Comparison of ENCODE assay signal across 9 cellular contexts in the genomic region with DNA sequence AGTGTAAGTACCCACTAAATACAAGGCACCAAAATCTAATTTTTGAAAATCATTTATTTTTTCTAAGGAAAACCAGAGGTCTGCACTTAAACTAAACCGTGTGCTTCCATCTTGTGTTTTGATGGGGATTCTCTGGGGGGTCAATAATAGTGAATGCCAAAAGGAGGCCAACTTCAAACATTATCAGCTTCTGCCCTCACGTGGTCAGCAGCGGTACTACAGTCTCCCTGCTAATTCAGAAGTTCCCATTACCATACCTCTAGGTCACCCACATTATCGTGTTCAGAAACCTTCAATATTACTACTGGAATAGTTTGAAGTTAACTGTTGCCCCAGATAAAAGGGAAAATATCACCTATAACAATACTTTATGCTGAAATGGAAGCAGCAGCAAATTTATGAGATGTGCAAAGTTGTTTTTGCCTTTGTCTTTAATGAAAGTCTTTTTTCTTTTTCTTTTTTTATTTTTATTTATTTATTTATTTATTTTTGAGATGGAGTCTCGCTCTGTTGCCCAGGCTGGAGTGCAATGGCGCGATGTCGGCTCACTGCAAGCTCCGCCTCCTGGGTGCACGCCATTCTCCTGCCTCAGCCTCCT. TPM values are rescaled to one million over a fixed set of nuclear protein-coding genes. Genes with fewer than 3 reads are reported as not detected.
A peak's percentile ranks its signal among the peaks of the same experiment; 100 is the strongest.
DNase-seq lines count a peak whose midpoint lies in the region; ATAC-seq and TF ChIP-seq lines count a peak whose summit lies in the region.
"Had no signal": no experiment of that assay in that cellular context is flagged by ENCODE, and none has a peak within 500 bp of the region (broad histone marks: within the 10 kb centered on the region; RNA-seq: fewer than 3 reads in every experiment).

No MANE protein-coding gene starts in this region.

- H3K27me3 Mint-ChIP-seq in activated T-cell treated with anti-CD3 and anti-CD28 coated beads, Interleukin-2, amount 50 U/mL, for 72 hours (ENCODE audit: low read depth) = peaks cover 13% of the 10 kb centered on the region

- H3K4me2 ChIP-seq in OCI-LY3 (ENCODE audit: low read length) (no peak overlapping the region), parathyroid adenoma (ENCODE audit: low read length) (no peak overlapping the region)

- no peak overlapping the region for H3K4me3 ChIP-seq in H7 (ENCODE audit: insufficient read depth, low read depth, low read length)
- H3K4me3 ChIP-seq in OCI-LY3 (ENCODE audit: low read length) = no peak overlapping the region
- no peak overlapping the region for H3K4me3 ChIP-seq in fibroblast of the aortic adventitia (ENCODE audit: low read depth, low read length)
- no peak overlapping the region for H3K4me3 ChIP-seq in parathyroid adenoma (ENCODE audit: low read depth, low read length)

- H3K27ac Mint-ChIP-seq in activated T-cell treated with anti-CD3 and anti-CD28 coated beads, Interleukin-2, amount 50 U/mL, for 72 hours = no peak overlapping the region

- H3K79me2 ChIP-seq in OCI-LY3 (ENCODE audit: low read length) (no peaks in the 10 kb centered on the region), parathyroid adenoma (no peaks in the 10 kb centered on the region)

- DNase-seq in DMS53 treated with DMSO at 0.1 percent for 48 hours (lab: John Stamatoyannopoulos, UW; ENCODE audit: unreplicated experiment) (peak; percentile 16), H7 (peak; percentile 79), fibroblast of the aortic adventitia (ENCODE audit: low read depth) (peak; percentile 70)
- DNase-seq in activated T-cell treated with anti-CD3 and anti-CD28 coated beads, Interleukin-2, amount 50 U/mL, for 72 hours = peak; percentile 52 to 56

- H3K9me3 ChIP-seq in OCI-LY3 (ENCODE audit: insufficient read depth, low read length) = no peaks in the 10 kb centered on the region
- no peaks in the 10 kb centered on the region for H3K9me3 ChIP-seq in parathyroid adenoma (ENCODE audit: control insufficient read depth, low read length)

- no peaks in the 10 kb centered on the region for H3K36me3 Mint-ChIP-seq in activated T-cell treated with anti-CD3 and anti-CD28 coated beads, Interleukin-2, amount 50 U/mL, for 72 hours (ENCODE audit: insufficient read depth in 2 of 2)

- no peak overlapping the region for H3K9ac ChIP-seq in OCI-LY3 (ENCODE audit: low read length)
- H3K9ac ChIP-seq in parathyroid adenoma = no peak overlapping the region

- peak; percentile 71 for TF ChIP-seq CTCF in OCI-LY3 (IDR thresholded peaks at IDR 0.05; ENCODE audit: low read depth, low read length)
- TF ChIP-seq CTCF in fibroblast of the aortic adventitia (IDR thresholded peaks at IDR 0.05; ENCODE audit: insufficient read depth, low read length) = peak; percentile 94
- TF ChIP-seq CTCF in parathyroid adenoma (IDR thresholded peaks at IDR 0.05) = peak; percentile 82

- H3K36me3 ChIP-seq in H7 (replicated peaks; ENCODE audit: control insufficient read depth, insufficient read depth, low read length) (peaks cover 31% of the 10 kb centered on the region), OCI-LY3 (replicated peaks; ENCODE audit: low read depth, low read length) (peaks cover 8% of the 10 kb centered on the region), parathyroid adenoma (ENCODE audit: control insufficient read depth, insufficient read depth, low read length) (no peaks in the 10 kb centered on the region)

- no peaks in the 10 kb centered on the region for H4K20me1 ChIP-seq in OCI-LY3 (ENCODE audit: insufficient read depth, low read length)

- peak in 1 of 2 donors; percentile 44 for ATAC-seq in activated T-cell treated with anti-CD3 and anti-CD28 coated beads, Interleukin-2, amount 50 U/mL, for 72 hours (replicated peaks in 1 of 2)
- ATAC-seq in GM19455 (IDR thresholded peaks at IDR 0.05; ENCODE audit: unreplicated experiment) (no peak), HG03025 (IDR thresholded peaks at IDR 0.05; ENCODE audit: low FRiP score, unreplicated experiment) (no peak)

- no peaks in the 10 kb centered on the region for H3K4me1 ChIP-seq in OCI-LY3 (ENCODE audit: low read length)
- peaks cover 11% of the 10 kb centered on the region for H3K4me1 ChIP-seq in parathyroid adenoma

- no peaks in the 10 kb centered on the region for H3K4me1 Mint-ChIP-seq in activated T-cell treated with anti-CD3 and anti-CD28 coated beads, Interleukin-2, amount 50 U/mL, for 72 hours (ENCODE audit: low read depth)

- H3K27ac ChIP-seq in OCI-LY3 (ENCODE audit: low read length) = no peak overlapping the region
- H3K27ac ChIP-seq in parathyroid adenoma = no peak overlapping the region

- H2AFZ ChIP-seq in OCI-LY3 (ENCODE audit: low read depth, low read length) = no peak overlapping the region
- no peak overlapping the region for H2AFZ ChIP-seq in parathyroid adenoma

- no peaks in the 10 kb centered on the region for H3K9me3 Mint-ChIP-seq in activated T-cell treated with anti-CD3 and anti-CD28 coated beads, Interleukin-2, amount 50 U/mL, for 72 hours

- H3K27me3 ChIP-seq in H7 (ENCODE audit: control insufficient read depth, insufficient read depth, low read length) (no peaks in the 10 kb centered on the region), OCI-LY3 (ENCODE audit: low read depth, low read length) (no peaks in the 10 kb centered on the region), parathyroid adenoma (ENCODE audit: control insufficient read depth, insufficient read depth, low read length) (no peaks in the 10 kb centered on the region)

- no peak overlapping the region for H3K4me3 Mint-ChIP-seq in activated T-cell treated with anti-CD3 and anti-CD28 coated beads, Interleukin-2, amount 50 U/mL, for 72 hours

RNA-seq across cellular contexts. Expression of a gene that starts 17.3 kb away (rescaled TPM):
- 53.8 and 67.8 TPM in 2 replicates for total RNA-seq in H7 (2014; rRNA removed; shearing (Covaris generic))
- total RNA-seq in activated T-cell treated with anti-CD3 and anti-CD28 coated beads, Interleukin-2, amount 50 U/mL, for 72 hours = 1 to 10 TPM; 8.1 to 8.3 TPM
- 6.2 and 12.0 TPM in 2 replicates for total RNA-seq in fibroblast of the aortic adventitia (ENCODE audit: low replicate concordance)

RNA-seq across cellular contexts. Expression of a gene that starts 24.2 kb away (rescaled TPM):
- 21.7 and 28.5 TPM in 2 replicates for total RNA-seq in H7 (2014; rRNA removed; shearing (Covaris generic))
- total RNA-seq in activated T-cell treated with anti-CD3 and anti-CD28 coated beads, Interleukin-2, amount 50 U/mL, for 72 hours = 10 to 100 TPM; 15.3 to 20.8 TPM
- 15.9 and 39.9 TPM in 2 replicates for total RNA-seq in fibroblast of the aortic adventitia (ENCODE audit: low replicate concordance)

RNA-seq across cellular contexts. Expression of a gene that starts 45.2 kb away (rescaled TPM):
- total RNA-seq in H7 (2014; rRNA removed; shearing (Covaris generic)) = not detected in 2 replicates
- not detected for total RNA-seq in activated T-cell treated with anti-CD3 and anti-CD28 coated beads, Interleukin-2, amount 50 U/mL, for 72 hours
- not detected in 2 replicates for total RNA-seq in fibroblast of the aortic adventitia (ENCODE audit: low replicate concordance)
- total RNA-seq: T-helper 2 cell treated with Interferon-gamma antibody and Interleukin-4, amounts not matched to agents 100 ng/mL and 5 ng/mL, for 36 hours had no signal

Comparison
In these comparisons a context has a peak if more than half of its experiments do, and no peak if none do; other contexts are left out.
1. DNase-seq: peak in every context shown above with its lines; median percentile 79 in H7; 70 in fibroblast of the aortic adventitia; 54 in activated T-cell treated with anti-CD3 and anti-CD28 coated beads, Interleukin-2, amount 50 U/mL, for 72 hours; 16 in DMS53 treated with DMSO at 0.1 percent for 48 hours.